Comparison of ENCODE assay signal across 22 cellular contexts in genomic region chr18:39424261-39424660, GRCh38.
"Had no signal": no experiment of that assay in that cellular context is flagged by ENCODE, and none has a peak within 500 bp of the region (broad histone marks: within the 10 kb centered on the region; RNA-seq: fewer than 3 reads in every experiment).

No MANE protein-coding gene starts in this region.

- H3K4me1 Mint-ChIP-seq: mesothelial cell of epicardium, naive B cell had no signal

- H3K4me3 ChIP-seq: colonic mucosa, esophagus squamous epithelium, gastroesophageal sphincter, heart left ventricle, hepatocyte, left lung, lower lobe of right lung, mucosa of descending colon had no signal

- H3K36me3 ChIP-seq: colonic mucosa, esophagus squamous epithelium, gastroesophageal sphincter, heart left ventricle, left lung, lower lobe of right lung had no signal

- H3K27me3 ChIP-seq: colonic mucosa, esophagus squamous epithelium, foreskin keratinocyte, gastroesophageal sphincter, heart left ventricle, hepatocyte, left lung had no signal

- ATAC-seq: effector memory CD8-positive, alpha-beta T cell; esophagus mucosa; foreskin keratinocyte; gastroesophageal sphincter; heart left ventricle; left lung; left ventricle myocardium superior; lower lobe of right lung; mucosa of descending colon had no signal

- H3K79me2 ChIP-seq: hepatocyte had no signal

- DNase-seq: colonic mucosa; cortex of kidney; effector CD8-positive, alpha-beta T cell; effector memory CD8-positive, alpha-beta T cell; endodermal cell; erythroblast; esophagus squamous epithelium; foreskin keratinocyte; heart left ventricle; hypothalamus; left lung; left ventricle myocardium superior; lower lobe of right lung; mesenchymal stem cell; mucosa of descending colon; naive B cell had no signal

- H3K4me2 ChIP-seq: hepatocyte had no signal

- H3K27me3 Mint-ChIP-seq: dendritic cell treated with granulocyte-macrophage colony-stimulating factor and Interleukin-4, amounts not matched to agents 40 ng/mL and 50 ng/mL, for 4 days; effector memory CD8-positive, alpha-beta T cell; naive B cell had no signal

- H3K4me3 Mint-ChIP-seq: dendritic cell treated with granulocyte-macrophage colony-stimulating factor and Interleukin-4, amounts not matched to agents 40 ng/mL and 50 ng/mL, for 4 days; effector memory CD8-positive, alpha-beta T cell; endodermal cell; mesothelial cell of epicardium; naive B cell had no signal

- H3K36me3 Mint-ChIP-seq: mesothelial cell of epicardium, naive B cell had no signal

- H2AFZ ChIP-seq: hepatocyte had no signal

- H3K27ac ChIP-seq: colonic mucosa, epithelial cell of prostate, esophagus squamous epithelium, foreskin keratinocyte, gastroesophageal sphincter, heart left ventricle, hepatocyte, left lung, lower lobe of right lung had no signal

- H3K9me3 ChIP-seq: colonic mucosa, esophagus squamous epithelium, gastroesophageal sphincter, lower lobe of right lung, mucosa of descending colon had no signal

- H3K27ac Mint-ChIP-seq: dendritic cell treated with granulocyte-macrophage colony-stimulating factor and Interleukin-4, amounts not matched to agents 40 ng/mL and 50 ng/mL, for 4 days; effector memory CD8-positive, alpha-beta T cell; mesothelial cell of epicardium; naive B cell had no signal

- H3K4me1 ChIP-seq: colonic mucosa, esophagus squamous epithelium, foreskin keratinocyte, gastroesophageal sphincter, heart left ventricle, left lung, lower lobe of right lung had no signal
